Comparison of ENCODE assay signal across 14 cellular contexts in the genomic region with DNA sequence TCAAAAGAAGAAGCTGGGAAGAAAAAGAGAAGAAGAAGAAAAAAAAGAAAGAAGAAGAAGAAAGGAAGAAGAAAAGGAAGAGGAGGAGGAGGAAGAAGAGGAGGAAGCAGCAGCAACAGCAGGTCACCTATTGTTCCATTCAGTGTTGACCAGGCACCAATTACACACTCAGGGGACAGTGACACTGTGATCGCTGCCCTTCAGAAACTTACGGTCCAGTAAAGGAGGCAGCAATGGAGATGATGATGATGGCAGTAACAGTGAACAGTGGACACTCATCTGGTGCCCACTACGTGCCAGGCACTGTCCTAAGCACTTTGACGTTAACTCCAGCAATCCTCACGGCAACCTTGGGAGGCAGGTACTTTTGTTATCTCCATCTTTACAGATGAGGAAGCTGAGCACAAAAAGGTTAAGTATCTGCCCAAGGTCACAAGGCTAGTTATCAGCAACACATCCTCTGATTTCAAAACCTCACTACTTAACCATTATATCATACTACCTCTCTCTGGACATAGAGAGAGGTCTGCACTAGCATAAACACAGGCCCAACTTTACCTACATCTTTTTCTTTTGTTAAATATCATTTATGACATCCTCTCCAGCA.
"Had no signal": no experiment of that assay in that cellular context is flagged by ENCODE, and none has a peak within 500 bp of the region (broad histone marks: within the 10 kb centered on the region; RNA-seq: fewer than 3 reads in every experiment).

No MANE protein-coding gene starts in this region.

- H3K27ac ChIP-seq: gastrocnemius medialis, heart right ventricle, upper lobe of right lung had no signal

- H3K27me3 Mint-ChIP-seq: activated naive CD8-positive, alpha-beta T cell treated with anti-CD3 and anti-CD28 coated beads, Interleukin-2, amount 50 U/mL, for 24 hours had no signal

- H3K27ac Mint-ChIP-seq: activated CD4-positive, alpha-beta T cell treated with anti-CD3 and anti-CD28 coated beads, Interleukin-2, amount 10 ng/mL, durations not matched to agents 24 days and 14 days; activated naive CD8-positive, alpha-beta T cell treated with anti-CD3 and anti-CD28 coated beads, Interleukin-2, amount 50 U/mL, for 24 hours; natural killer cell had no signal

- H3K9me3 ChIP-seq: gastrocnemius medialis, heart right ventricle, upper lobe of right lung had no signal

- H3K4me1 ChIP-seq: upper lobe of right lung had no signal

- H3K4me3 Mint-ChIP-seq: activated CD4-positive, alpha-beta T cell treated with anti-CD3 and anti-CD28 coated beads, Interleukin-2, amount 10 ng/mL, durations not matched to agents 24 days and 14 days; activated naive CD8-positive, alpha-beta T cell treated with anti-CD3 and anti-CD28 coated beads, Interleukin-2, amount 50 U/mL, for 24 hours; natural killer cell had no signal

- ATAC-seq: activated naive CD8-positive, alpha-beta T cell treated with anti-CD3 and anti-CD28 coated beads, Interleukin-2, amount 50 U/mL, for 24 hours; gastrocnemius medialis; natural killer cell; upper lobe of right lung had no signal

- H3K36me3 ChIP-seq: gastrocnemius medialis, heart right ventricle, upper lobe of right lung had no signal

- H3K36me3 Mint-ChIP-seq: natural killer cell had no signal

- H3K4me3 ChIP-seq: gastrocnemius medialis, heart right ventricle, upper lobe of right lung had no signal

- H3K9me3 Mint-ChIP-seq: activated CD4-positive, alpha-beta T cell treated with anti-CD3 and anti-CD28 coated beads, Interleukin-2, amount 10 ng/mL, durations not matched to agents 24 days and 14 days; activated naive CD8-positive, alpha-beta T cell treated with anti-CD3 and anti-CD28 coated beads, Interleukin-2, amount 50 U/mL, for 24 hours; natural killer cell had no signal

- H3K27me3 ChIP-seq: gastrocnemius medialis, heart right ventricle, upper lobe of right lung had no signal

- DNase-seq: activated CD4-positive, alpha-beta T cell treated with anti-CD3 and anti-CD28 coated beads, Interleukin-2, amount 10 ng/mL, durations not matched to agents 24 days and 14 days; activated gamma-delta T cell treated with Interleukin-2 at 50 U/mL for 16 hours; activated naive CD8-positive, alpha-beta T cell treated with anti-CD3 and anti-CD28 coated beads, Interleukin-2, amount 50 U/mL, for 24 hours; dermis blood vessel endothelial cell; erythroblast; gastrocnemius medialis; heart right ventricle; left cardiac atrium; natural killer cell; nucleus accumbens; stimulated activated CD4-positive, alpha-beta T cell treated with anti-CD3 and anti-CD28 coated beads, Interleukin-4, amount 100 ng/mL, for 4 hours; stimulated activated CD8-positive, alpha-beta memory T cell treated with anti-CD3 and anti-CD28 coated beads, Interleukin-4, amount 100 ng/mL, for 48 hours; stimulated activated naive CD4-positive, alpha-beta T cell treated with Interleukin-2 at 50 U/mL for 16 hours; upper lobe of right lung had no signal
